ENCODE assay signal across 1 cellular context in genomic region chr15:96687388-96688107, GRCh38.
TF ChIP-seq lines count a peak whose summit lies in the region.

No MANE protein-coding gene starts in this region.

TF ChIP-seq in H1, 55 proteins besides CTCF, POLR2A, EP300 and RAD21 (continued from another document):
- TF ChIP-seq ZNF274 (IDR thresholded peaks at IDR 0.05; ENCODE audit: borderline replicate concordance, extremely low read depth, low read length) (no peak), CHD7 (IDR thresholded peaks at IDR 0.05; ENCODE audit: insufficient replicate concordance, low read length) (no peak), JUND (IDR thresholded peaks at IDR 0.05; ENCODE audit: low read length) (no peak), SIRT6 (IDR thresholded peaks at IDR 0.05; ENCODE audit: low read length) (no peak), KDM1A (IDR thresholded peaks at IDR 0.05; ENCODE audit: borderline replicate concordance, low read length) (no peak), HDAC6 (IDR thresholded peaks at IDR 0.05; ENCODE audit: low read depth, low read length) (no peak), CHD2 (IDR thresholded peaks at IDR 0.05; ENCODE audit: low read length) (no peak), BRCA1 (IDR thresholded peaks at IDR 0.05; ENCODE audit: low read depth, low read length) (no peak)
